8 cellular contexts compared by ENCODE assay signal in the genomic region with DNA sequence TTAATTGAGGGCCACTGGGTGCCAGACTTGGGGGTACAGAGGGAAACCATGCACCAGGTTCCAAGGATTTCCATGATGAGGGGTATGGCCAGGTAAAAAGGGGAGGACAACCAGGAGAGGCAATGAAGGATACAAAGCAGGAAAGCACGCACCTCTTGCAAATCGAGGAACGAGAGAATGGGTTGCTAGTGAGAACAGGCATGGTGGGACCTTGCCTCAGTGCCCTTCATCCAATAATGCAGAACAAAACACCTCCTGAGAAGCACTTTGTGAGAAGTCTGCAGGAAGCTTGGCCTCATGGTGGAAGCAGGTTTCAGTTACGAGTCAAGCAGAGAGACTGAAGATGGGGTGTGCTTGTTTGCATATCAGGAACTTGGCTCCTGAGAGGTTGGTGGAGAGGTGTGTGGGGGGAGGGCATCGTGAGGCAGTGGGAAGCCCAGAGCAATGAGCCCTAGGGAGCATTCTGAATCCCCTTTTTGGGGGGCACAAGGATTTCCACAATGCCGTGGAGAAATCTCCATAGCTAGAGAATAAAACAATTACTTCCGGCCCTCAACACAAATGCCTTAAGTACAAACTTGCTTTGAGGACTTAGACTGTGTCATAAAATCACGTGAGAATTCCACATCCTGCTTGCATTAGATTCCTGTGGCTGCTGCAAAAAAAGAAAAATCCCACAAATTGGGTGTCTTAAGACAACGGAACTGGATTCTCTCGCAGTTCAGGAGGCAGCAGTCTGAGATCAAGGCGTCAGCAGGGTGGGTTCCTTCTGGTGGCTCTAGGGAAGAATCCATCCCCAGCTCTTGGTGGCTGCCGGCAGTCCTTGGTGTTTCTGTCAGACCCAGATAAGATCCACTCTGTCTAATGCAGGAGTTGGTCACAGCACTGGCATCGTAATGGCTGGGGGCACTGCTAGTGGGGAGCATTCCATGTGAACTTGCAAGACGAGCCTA. TPM values are rescaled to one million over a fixed set of nuclear protein-coding genes. Genes with fewer than 3 reads are reported as not detected.
A peak's percentile ranks its signal among the peaks of the same experiment; 100 is the strongest.
DNase-seq lines count a peak whose midpoint lies in the region; ATAC-seq and TF ChIP-seq lines count a peak whose summit lies in the region.

No MANE protein-coding gene starts in this region.

- ATAC-seq in HG02798 (IDR thresholded peaks at IDR 0.05; ENCODE audit: poor library complexity, unreplicated experiment) = no peak

- no peaks in the 10 kb centered on the region for H3K4me1 ChIP-seq in Caco-2

- no peaks in the 10 kb centered on the region for H3K9me3 Mint-ChIP-seq in dendritic cell treated with granulocyte-macrophage colony-stimulating factor and Interleukin-4, amounts not matched to agents 40 ng/mL and 50 ng/mL, for 4 days
- H3K9me3 Mint-ChIP-seq in Caco-2 (ENCODE audit: unreplicated experiment) = no peaks in the 10 kb centered on the region

- H3K27me3 Mint-ChIP-seq in dendritic cell treated with granulocyte-macrophage colony-stimulating factor and Interleukin-4, amounts not matched to agents 40 ng/mL and 50 ng/mL, for 4 days = peaks cover 6% of the 10 kb centered on the region
- H3K27me3 Mint-ChIP-seq in Caco-2 (ENCODE audit: insufficient read depth, unreplicated experiment) = peaks cover 36% of the 10 kb centered on the region

- POLR2A ChIA-PET in Caco-2 (lab: Charles Lee) = no interaction called here

- peak overlapping the region; percentile 44 for H3K4me3 Mint-ChIP-seq in dendritic cell treated with granulocyte-macrophage colony-stimulating factor and Interleukin-4, amounts not matched to agents 40 ng/mL and 50 ng/mL, for 4 days
- no peak overlapping the region for H3K4me3 Mint-ChIP-seq in Caco-2 (ENCODE audit: unreplicated experiment)

- H3K27me3 ChIP-seq in Caco-2 (replicated peaks; ENCODE audit: control insufficient read depth, insufficient read depth, low read length) = no peaks in the 10 kb centered on the region; the same call in 1 of the 2 replicates

- peak; percentile 20 for DNase-seq in Caki2 (ENCODE audit: low read depth)
- peak; percentile 42 for DNase-seq in NCI-H146 (lab: John Stamatoyannopoulos, UW)
- peak; percentile 74 for DNase-seq in myocyte (ENCODE audit: low read depth)
- no peak for DNase-seq in Caco-2
- no peak for DNase-seq in middle frontal gyrus (ENCODE audit: extremely low spot score, low spot score)
- no peak for DNase-seq in NCI-H1105 treated with DMSO at 0.1 percent for 48 hours (lab: John Stamatoyannopoulos, UW)

- H3K27ac Mint-ChIP-seq in dendritic cell treated with granulocyte-macrophage colony-stimulating factor and Interleukin-4, amounts not matched to agents 40 ng/mL and 50 ng/mL, for 4 days = no peak overlapping the region
- no peak overlapping the region for H3K27ac Mint-ChIP-seq in Caco-2 (ENCODE audit: unreplicated experiment)

- in situ Hi-C loops in Caki2 (cut with HindIII; ENCODE audit: low pct_unique_long_range_greater_than_20kb, low sequenced_read_pairs) = no loop called here

- no peaks in the 10 kb centered on the region for H3K36me3 Mint-ChIP-seq in dendritic cell treated with granulocyte-macrophage colony-stimulating factor and Interleukin-4, amounts not matched to agents 40 ng/mL and 50 ng/mL, for 4 days (ENCODE audit: low read depth)
- H3K36me3 Mint-ChIP-seq in Caco-2 (ENCODE audit: insufficient read depth, unreplicated experiment) = no peaks in the 10 kb centered on the region

- no peaks in the 10 kb centered on the region for H3K36me3 ChIP-seq in Caco-2 (ENCODE audit: control insufficient read depth, insufficient read depth, low read length)

- TF ChIP-seq CTCF in Caco-2 (IDR thresholded peaks at IDR 0.05; ENCODE audit: insufficient read depth in 1 of 2, low read depth in 1 of 2, low read length in 1 of 2, severe bottlenecking in 1 of 2, unreplicated experiment in 1 of 2) = no peak

- no peaks in the 10 kb centered on the region for H3K9me3 ChIP-seq in Caco-2

- peaks cover 12% of the 10 kb centered on the region for H3K4me1 Mint-ChIP-seq in dendritic cell treated with granulocyte-macrophage colony-stimulating factor and Interleukin-4, amounts not matched to agents 40 ng/mL and 50 ng/mL, for 4 days (ENCODE audit: low read depth)
- no peaks in the 10 kb centered on the region for H3K4me1 Mint-ChIP-seq in Caco-2 (ENCODE audit: low read depth, unreplicated experiment)

- CTCF ChIA-PET in Caco-2 (lab: Charles Lee) = interaction anchor here (1.1 kb wide), 1 partner anchor 11 kb away, joined by 3 read pairs; no protein-coding TSS in a partner anchor

- no peak overlapping the region for H3K4me3 ChIP-seq in Caco-2 (ENCODE audit: low read depth, low read length)

- no TSS peak for BruUV-seq in Caco-2 (replicated peaks; lab: Mats Ljungman, UMichigan)

- intact Hi-C loops in dendritic cell treated with granulocyte-macrophage colony-stimulating factor and Interleukin-4, amounts not matched to agents 40 ng/mL and 50 ng/mL, for 4 days (cut with micrococcal nuclease) = no loop called here
- intact Hi-C loops in Caco-2 (cut with micrococcal nuclease; ENCODE audit: unreplicated experiment) = no loop called here

RNA-seq across cellular contexts. Expression of gene BACE2, which starts 54.9 kb away (rescaled TPM):
- 23.5 and 33.8 TPM in 2 replicates for total RNA-seq in Caki2 (2014; rRNA removed; shearing (Covaris generic); ENCODE audit: low replicate concordance)
- 21.3 and 23.2 TPM in 2 replicates for total RNA-seq in myocyte
- polyA plus RNA-seq in myocyte (2012) = 201 TPM
- 8.8 and 10.1 TPM in 2 replicates for total RNA-seq in Caco-2 (2022)

Comparison
In these comparisons a context has a peak if more than half of its experiments do, and no peak if none do; other contexts are left out.
1. DNase-seq: peak in Caki2 (single experiment), NCI-H146 (single experiment) and myocyte (single experiment); none in Caco-2 (0 of 2), middle frontal gyrus (single experiment) and NCI-H1105 treated with DMSO at 0.1 percent for 48 hours (single experiment).